9 cellular contexts compared by ENCODE assay signal in genomic region chr16:27254262-27254811, GRCh38. TPM values are rescaled to one million over a fixed set of nuclear protein-coding genes. Genes with fewer than 3 reads are reported as not detected.
DNase-seq lines count a peak whose midpoint lies in the region; ATAC-seq lines count a peak whose summit lies in the region.
"Had no signal": no experiment of that assay in that cellular context is flagged by ENCODE, and none has a peak within 500 bp of the region (broad histone marks: within the 10 kb centered on the region; RNA-seq: fewer than 3 reads in every experiment).

No MANE protein-coding gene starts in this region.

- H3K27ac ChIP-seq in rectal smooth muscle tissue (ENCODE audit: low read depth, low read length), result peak overlapping the region; percentile 70

- H3K27me3 Mint-ChIP-seq in activated T-helper 17 cell treated with anti-CD3 and anti-CD28 coated beads, Interleukin-2, amount 50 U/mL, for 72 hours, result no peaks in the 10 kb centered on the region

- H3K4me3 Mint-ChIP-seq in activated T-helper 17 cell treated with anti-CD3 and anti-CD28 coated beads, Interleukin-2, amount 50 U/mL, for 72 hours, result peak overlapping the region; percentile 82

- peaks cover 84% of the 10 kb centered on the region for H3K36me3 Mint-ChIP-seq in activated T-helper 17 cell treated with anti-CD3 and anti-CD28 coated beads, Interleukin-2, amount 50 U/mL, for 72 hours (ENCODE audit: low read depth)

- peaks cover 59% of the 10 kb centered on the region for H3K4me1 Mint-ChIP-seq in activated T-helper 17 cell treated with anti-CD3 and anti-CD28 coated beads, Interleukin-2, amount 50 U/mL, for 72 hours

- peak overlapping the region; percentile 96 for H3K27ac Mint-ChIP-seq in activated T-helper 17 cell treated with anti-CD3 and anti-CD28 coated beads, Interleukin-2, amount 50 U/mL, for 72 hours

- H3K27me3 ChIP-seq in rectal smooth muscle tissue (ENCODE audit: control insufficient read depth, insufficient read depth, low read length), result no peaks in the 10 kb centered on the region

- no peak overlapping the region for H3K4me3 ChIP-seq in rectal smooth muscle tissue (ENCODE audit: low read length)

- H3K9ac ChIP-seq in rectal smooth muscle tissue (ENCODE audit: low read length), result no peak overlapping the region

- peaks cover 8% of the 10 kb centered on the region for H3K36me3 ChIP-seq in rectal smooth muscle tissue (ENCODE audit: control insufficient read depth, insufficient read depth, low read length)

- no peaks in the 10 kb centered on the region for H3K9me3 Mint-ChIP-seq in activated T-helper 17 cell treated with anti-CD3 and anti-CD28 coated beads, Interleukin-2, amount 50 U/mL, for 72 hours

- DNase-seq in DMS79 (lab: John Stamatoyannopoulos, UW) (no peak), SIG-M5 treated with dmso at 0.1 percent for 504 hours (lab: John Stamatoyannopoulos, UW; ENCODE audit: unreplicated experiment) (no peak), NCI-H748 (lab: John Stamatoyannopoulos, UW; ENCODE audit: unreplicated experiment) (no peak)
- DNase-seq in stimulated activated CD4-positive, alpha-beta T cell treated with anti-CD3 and anti-CD28 coated beads, Interleukin-2, amount 100 ng/mL, for 48 hours, result no peak
- DNase-seq: NCI-H2227 treated with DMSO at 0.1 percent for 48 hours had no signal

- H3K4me1 ChIP-seq in rectal smooth muscle tissue (ENCODE audit: control insufficient read depth, insufficient read depth, low read length), result peaks cover 15% of the 10 kb centered on the region

- ATAC-seq in GM18870 (IDR thresholded peaks at IDR 0.05; ENCODE audit: unreplicated experiment) (peak; percentile 66), HG02870 (IDR thresholded peaks at IDR 0.05; ENCODE audit: unreplicated experiment) (peak; percentile 85)
- peak; percentile 61 for ATAC-seq in activated T-helper 17 cell treated with anti-CD3 and anti-CD28 coated beads, Interleukin-2, amount 50 U/mL, for 72 hours (replicated peaks)

RNA-seq across cellular contexts. Expression of gene NSMCE1, which starts 14.2 kb away (rescaled TPM):
- 10 to 100 TPM; 59.6 to 99.8 TPM for total RNA-seq in activated T-helper 17 cell treated with anti-CD3 and anti-CD28 coated beads, Interleukin-2, amount 50 U/mL, for 72 hours

RNA-seq across cellular contexts. Expression of gene KDM8, which starts 51.0 kb away (rescaled TPM):
- total RNA-seq in activated T-helper 17 cell treated with anti-CD3 and anti-CD28 coated beads, Interleukin-2, amount 50 U/mL, for 72 hours, result 1 to 10 TPM; 7.7 to 9.1 TPM

RNA-seq across cellular contexts. Expression of gene IL4R, which starts 59.4 kb away (rescaled TPM):
- total RNA-seq in activated T-helper 17 cell treated with anti-CD3 and anti-CD28 coated beads, Interleukin-2, amount 50 U/mL, for 72 hours, result 100 to 1,000 TPM; 163 to 216 TPM
